18 cellular contexts compared by ENCODE assay signal in genomic region chr3:52259035-52259434, GRCh38. TPM values are rescaled to one million over a fixed set of nuclear protein-coding genes. Genes with fewer than 3 reads are reported as not detected.
A peak's percentile ranks its signal among the peaks of the same experiment; 100 is the strongest.
DNase-seq lines count a peak whose midpoint lies in the region; ATAC-seq and TF ChIP-seq lines count a peak whose summit lies in the region.
"Had no signal": no experiment of that assay in that cellular context is flagged by ENCODE, and none has a peak within 500 bp of the region (broad histone marks: within the 10 kb centered on the region; RNA-seq: fewer than 3 reads in every experiment).

No MANE protein-coding gene starts in this region.

- intact Hi-C loops in ascending aorta (cut with DNase I): no loop called here

- peaks cover 88% of the 10 kb centered on the region for H3K36me3 ChIP-seq in CD4-positive, CD25-positive, alpha-beta regulatory T cell (ENCODE audit: control insufficient read depth, insufficient read depth, low read length)
- H3K36me3 ChIP-seq in ascending aorta: peaks cover 91 to 99% of the 10 kb centered on the region in 2 donors

- ATAC-seq in CD4-positive, CD25-positive, alpha-beta regulatory T cell (ENCODE audit: low read depth in 2 of 2): no peak
- no peak for ATAC-seq in activated naive CD8-positive, alpha-beta T cell treated with anti-CD3 and anti-CD28 coated beads, Interleukin-2, amount 50 U/mL, for 24 hours

- no peaks in the 10 kb centered on the region for H3K27me3 Mint-ChIP-seq in CD4-positive, CD25-positive, alpha-beta regulatory T cell
- no peaks in the 10 kb centered on the region for H3K27me3 Mint-ChIP-seq in activated naive CD8-positive, alpha-beta T cell treated with anti-CD3 and anti-CD28 coated beads, Interleukin-2, amount 50 U/mL, for 24 hours
- peaks cover 0 to 5% (median 2%) of the 10 kb centered on the region in 3 donors for H3K27me3 Mint-ChIP-seq in immature natural killer cell (ENCODE audit: low read depth in 3 of 3)

- no peak for DNase-seq in CD4-positive, CD25-positive, alpha-beta regulatory T cell
- DNase-seq in HT1080 (ENCODE audit: low read depth) (peak; percentile 46), immature natural killer cell (no peak), ascending aorta (ENCODE audit: low spot score in 2 of 2) (no peak), NOMO-1 treated with DMSO at 0.1 percent for 48 hours (lab: John Stamatoyannopoulos, UW; ENCODE audit: unreplicated experiment) (no peak), NCI-H345 (lab: John Stamatoyannopoulos, UW) (no peak)
- DNase-seq in activated naive CD8-positive, alpha-beta T cell treated with anti-CD3 and anti-CD28 coated beads, Interleukin-2, amount 50 U/mL, for 24 hours: no peak
- DNase-seq in stimulated activated CD4-positive, alpha-beta T cell treated with anti-CD3 and anti-CD28 coated beads, Interleukin-2, amount 100 ng/mL, for 48 hours: no peak
- DNase-seq: activated T-cell treated with anti-CD3 and anti-CD28 coated beads, Interleukin-2, amount 50 U/mL, for 4 hours; anterior cingulate cortex; DMS153; NCI-H1694; NCI-H446; SHP77; stimulated activated CD4-positive, alpha-beta T cell treated with anti-CD3 and anti-CD28 coated beads, Interleukin-4, amount 100 ng/mL, for 1 hour; T-helper 2 cell had no signal

- peaks cover 51% of the 10 kb centered on the region for H3K4me1 ChIP-seq in CD4-positive, CD25-positive, alpha-beta regulatory T cell (ENCODE audit: control insufficient read depth, insufficient read depth, low read length, poor library complexity, severe bottlenecking)
- no peaks in the 10 kb centered on the region for H3K4me1 ChIP-seq in ascending aorta

- TF ChIP-seq CTCF in ascending aorta (IDR thresholded peaks at IDR 0.05): no peak

- peak overlapping the region in 1 of 3 donors; percentile 81 for H3K27ac Mint-ChIP-seq in CD4-positive, CD25-positive, alpha-beta regulatory T cell
- H3K27ac Mint-ChIP-seq in activated naive CD8-positive, alpha-beta T cell treated with anti-CD3 and anti-CD28 coated beads, Interleukin-2, amount 50 U/mL, for 24 hours: peak overlapping the region; percentile 34
- H3K27ac Mint-ChIP-seq in immature natural killer cell: peak overlapping the region in 4 of 6 donors; percentile 43 to 85 (median 71)

- H3K9me3 Mint-ChIP-seq in CD4-positive, CD25-positive, alpha-beta regulatory T cell: no peaks in the 10 kb centered on the region
- H3K9me3 Mint-ChIP-seq in activated naive CD8-positive, alpha-beta T cell treated with anti-CD3 and anti-CD28 coated beads, Interleukin-2, amount 50 U/mL, for 24 hours: no peaks in the 10 kb centered on the region
- no peaks in the 10 kb centered on the region for H3K9me3 Mint-ChIP-seq in immature natural killer cell
- H3K9me3 Mint-ChIP-seq: activated T-cell treated with anti-CD3 and anti-CD28 coated beads, Interleukin-2, amount 50 U/mL, for 4 hours had no signal

- no peaks in the 10 kb centered on the region for H3K27me3 ChIP-seq in CD4-positive, CD25-positive, alpha-beta regulatory T cell (ENCODE audit: control insufficient read depth, insufficient read depth, low read length)
- no peaks in the 10 kb centered on the region for H3K27me3 ChIP-seq in ascending aorta

- H3K4me3 ChIP-seq in CD4-positive, CD25-positive, alpha-beta regulatory T cell (ENCODE audit: low read depth, low read length): no peak overlapping the region
- H3K4me3 ChIP-seq in ascending aorta: no peak overlapping the region
- H3K4me3 ChIP-seq: thoracic aorta had no signal

- peak overlapping the region in 1 of 4 donors; percentile 15 for H3K4me3 Mint-ChIP-seq in CD4-positive, CD25-positive, alpha-beta regulatory T cell
- H3K4me3 Mint-ChIP-seq in activated naive CD8-positive, alpha-beta T cell treated with anti-CD3 and anti-CD28 coated beads, Interleukin-2, amount 50 U/mL, for 24 hours: no peak overlapping the region
- H3K4me3 Mint-ChIP-seq in immature natural killer cell: no peak overlapping the region
- H3K4me3 Mint-ChIP-seq: activated T-cell treated with anti-CD3 and anti-CD28 coated beads, Interleukin-2, amount 50 U/mL, for 4 hours had no signal

- peaks cover 24 to 97% (median 60%) of the 10 kb centered on the region in 4 donors for H3K4me1 Mint-ChIP-seq in CD4-positive, CD25-positive, alpha-beta regulatory T cell
- H3K4me1 Mint-ChIP-seq in activated naive CD8-positive, alpha-beta T cell treated with anti-CD3 and anti-CD28 coated beads, Interleukin-2, amount 50 U/mL, for 24 hours: peaks cover 90% of the 10 kb centered on the region
- peaks cover 51 to 80% of the 10 kb centered on the region in 2 donors for H3K4me1 Mint-ChIP-seq in immature natural killer cell

- H3K36me3 Mint-ChIP-seq in CD4-positive, CD25-positive, alpha-beta regulatory T cell: peaks cover 66% of the 10 kb centered on the region
- peaks cover 89% of the 10 kb centered on the region for H3K36me3 Mint-ChIP-seq in activated naive CD8-positive, alpha-beta T cell treated with anti-CD3 and anti-CD28 coated beads, Interleukin-2, amount 50 U/mL, for 24 hours (ENCODE audit: low read depth)
- peaks cover 39 to 73% (median 54%) of the 10 kb centered on the region in 3 donors for H3K36me3 Mint-ChIP-seq in immature natural killer cell

- peak overlapping the region; percentile 25 for H3K27ac ChIP-seq in CD4-positive, CD25-positive, alpha-beta regulatory T cell (ENCODE audit: insufficient read depth, low read length, poor library complexity, severe bottlenecking)
- no peak overlapping the region for H3K27ac ChIP-seq in ascending aorta
- H3K27ac ChIP-seq: thoracic aorta had no signal

- no peaks in the 10 kb centered on the region for H3K9me3 ChIP-seq in CD4-positive, CD25-positive, alpha-beta regulatory T cell (ENCODE audit: control insufficient read depth in 2 of 2, low read length in 2 of 2)
- no peaks in the 10 kb centered on the region for H3K9me3 ChIP-seq in ascending aorta
- H3K9me3 ChIP-seq: thoracic aorta had no signal

RNA-seq across cellular contexts. Expression of gene PPM1M, which starts 13.5 kb away (rescaled TPM):
- 80.7 TPM for total RNA-seq in CD4-positive, CD25-positive, alpha-beta regulatory T cell
- 100 to 1,000 TPM in 1 of 4 donors, 10 to 100 TPM in 3; 55.5 to 104 (median 74.9) TPM for polyA plus RNA-seq in CD4-positive, CD25-positive, alpha-beta regulatory T cell
- 1.5 and 1.8 TPM in 2 replicates for total RNA-seq in HT1080 (2014; rRNA removed; shearing (Covaris generic))
- 6.9 and 7.5 TPM in 2 replicates for polyA plus RNA-seq in HT1080 (2015; cell fraction: cytosol; rRNA removed)
- 17.7 and 23.2 TPM in 2 replicates for polyA plus RNA-seq in HT1080 (2015; cell fraction: nucleus; rRNA removed)
- polyA plus RNA-seq in immature natural killer cell: 10 to 100 TPM; 57.1 to 83.6 (median 66.8) TPM
- 20.3 TPM for total RNA-seq in ascending aorta

RNA-seq across cellular contexts. Expression of gene WDR82, which starts 19.4 kb away (rescaled TPM):
- 116 TPM for total RNA-seq in CD4-positive, CD25-positive, alpha-beta regulatory T cell
- 100 to 1,000 TPM in 2 of 4 donors, 10 to 100 TPM in 2; 85.9 to 111 (median 103) TPM for polyA plus RNA-seq in CD4-positive, CD25-positive, alpha-beta regulatory T cell
- total RNA-seq in HT1080 (2014; rRNA removed; shearing (Covaris generic)): 67.2 and 72.9 TPM in 2 replicates
- polyA plus RNA-seq in HT1080 (2015; cell fraction: cytosol; rRNA removed): 70.9 and 76.5 TPM in 2 replicates
- polyA plus RNA-seq in HT1080 (2015; cell fraction: nucleus; rRNA removed): 52.1 and 55.6 TPM in 2 replicates
- polyA plus RNA-seq in immature natural killer cell: 10 to 100 TPM; 76.9 to 99.5 (median 81.5) TPM
- 42.0 TPM for total RNA-seq in ascending aorta

RNA-seq across cellular contexts. Expression of gene TWF2, which starts 20.1 kb away (rescaled TPM):
- 62.4 TPM for total RNA-seq in CD4-positive, CD25-positive, alpha-beta regulatory T cell
- polyA plus RNA-seq in CD4-positive, CD25-positive, alpha-beta regulatory T cell: 100 to 1,000 TPM; 116 to 142 (median 131) TPM
- total RNA-seq in HT1080 (2014; rRNA removed; shearing (Covaris generic)): 180 and 202 TPM in 2 replicates
- 188 and 212 TPM in 2 replicates for polyA plus RNA-seq in HT1080 (2015; cell fraction: cytosol; rRNA removed)
- 166 and 185 TPM in 2 replicates for polyA plus RNA-seq in HT1080 (2015; cell fraction: nucleus; rRNA removed)
- 100 to 1,000 TPM in 2 of 3 donors, 10 to 100 TPM in 1; 96.4 to 159 (median 143) TPM for polyA plus RNA-seq in immature natural killer cell
- 162 TPM for total RNA-seq in ascending aorta

RNA-seq across cellular contexts. Expression of gene GLYCTK, which starts 28.6 kb away (rescaled TPM):
- total RNA-seq in CD4-positive, CD25-positive, alpha-beta regulatory T cell: 41.8 TPM
- polyA plus RNA-seq in CD4-positive, CD25-positive, alpha-beta regulatory T cell: 10 to 100 TPM; 11.1 to 17.9 (median 13.1) TPM
- total RNA-seq in HT1080 (2014; rRNA removed; shearing (Covaris generic)): 19.1 and 26.5 TPM in 2 replicates
- polyA plus RNA-seq in HT1080 (2015; cell fraction: cytosol; rRNA removed): 14.7 and 17.9 TPM in 2 replicates
- 50.2 and 53.3 TPM in 2 replicates for polyA plus RNA-seq in HT1080 (2015; cell fraction: nucleus; rRNA removed)
- 10 to 100 TPM in 2 of 3 donors, 1 to 10 TPM in 1; 8.2 to 14.5 (median 12.1) TPM for polyA plus RNA-seq in immature natural killer cell
- 15.5 TPM for total RNA-seq in ascending aorta

RNA-seq across cellular contexts. Expression of gene TLR9, which starts 33.6 kb away (rescaled TPM):
- 0.27 TPM for total RNA-seq in CD4-positive, CD25-positive, alpha-beta regulatory T cell
- under 1 TPM in 1 of 4 donors, not detected in 3; 0.16 TPM for polyA plus RNA-seq in CD4-positive, CD25-positive, alpha-beta regulatory T cell
- total RNA-seq in HT1080 (2014; rRNA removed; shearing (Covaris generic)): not detected in 2 replicates
- not detected in 2 replicates for polyA plus RNA-seq in HT1080 (2015; cell fraction: cytosol; rRNA removed)
- not detected in 2 replicates for polyA plus RNA-seq in HT1080 (2015; cell fraction: nucleus; rRNA removed)
- not detected for polyA plus RNA-seq in immature natural killer cell
- total RNA-seq in ascending aorta: not detected
- total RNA-seq: epithelial cell of proximal tubule, thoracic aorta had no signal
